Comparison of ENCODE assay signal across 21 cellular contexts in the genomic region with DNA sequence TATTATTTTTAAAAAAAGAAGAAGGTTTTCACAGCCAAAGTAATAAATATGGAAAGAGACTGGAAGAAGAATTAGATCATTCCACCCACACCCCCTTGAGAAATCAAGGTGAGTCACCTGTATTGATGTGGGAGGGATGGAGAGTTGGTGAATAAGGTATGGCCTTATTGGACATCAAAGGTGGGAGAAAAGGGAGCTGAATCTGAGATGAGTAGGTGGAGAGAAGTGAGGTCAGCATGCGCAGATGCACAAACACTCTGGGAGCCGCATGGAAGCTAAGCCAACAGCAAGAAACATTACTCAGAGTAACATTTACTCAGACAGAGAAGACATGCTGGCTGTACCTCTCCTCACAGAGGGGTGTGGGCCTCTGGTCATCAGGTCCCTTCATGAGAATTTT.
DNase-seq lines count a peak whose midpoint lies in the region; FAIRE-seq and TF ChIP-seq lines count a peak whose summit lies in the region.
"Had no signal": no experiment of that assay in that cellular context is flagged by ENCODE, and none has a peak within 500 bp of the region (broad histone marks: within the 10 kb centered on the region; RNA-seq: fewer than 3 reads in every experiment).

No MANE protein-coding gene starts in this region.

- H3K4me1 ChIP-seq in astrocyte (ENCODE audit: insufficient read depth, low read length) (peaks cover 21% of the 10 kb centered on the region), osteoblast (ENCODE audit: insufficient read depth, low read length) (no peaks in the 10 kb centered on the region)
- H3K4me1 ChIP-seq: colonic mucosa, sigmoid colon, suprapubic skin, vagina had no signal

- H3K4me3 ChIP-seq in astrocyte (ENCODE audit: insufficient read depth, low read depth, low read length) (no peak overlapping the region), osteoblast (ENCODE audit: insufficient read depth, low read length) (no peak overlapping the region), WERI-Rb-1 (ENCODE audit: low read depth, low read length) (no peak overlapping the region), dorsolateral prefrontal cortex (no peak overlapping the region)
- H3K4me3 ChIP-seq: colonic mucosa, sigmoid colon, suprapubic skin, vagina had no signal

- TF ChIP-seq CTCF in astrocyte (IDR thresholded peaks at IDR 0.05; ENCODE audit: insufficient read depth, low read depth, low read length) (no peak), osteoblast (IDR thresholded peaks at IDR 0.05; ENCODE audit: extremely low read depth, low read depth, low read length) (no peak), WERI-Rb-1 (IDR thresholded peaks at IDR 0.05; ENCODE audit: low read depth, low read length) (no peak), dorsolateral prefrontal cortex (IDR thresholded peaks at IDR 0.05 in 54 of 56, conservative IDR thresholded peaks at IDR 0.05 in 2 of 56; ENCODE audit: low read depth in 1 of 56, partially characterized antibody in 56 of 56) (no peak)

- H3K4me1 Mint-ChIP-seq in astrocyte (ENCODE audit: low read depth, unreplicated experiment) = peaks cover 17% of the 10 kb centered on the region
- H3K4me1 Mint-ChIP-seq: activated CD4-positive, alpha-beta memory T cell treated with anti-CD3 and anti-CD28 coated beads, Interleukin-2, amount 10 ng/mL, durations not matched to agents 7 days and 5 days; activated naive CD8-positive, alpha-beta T cell treated with anti-CD3 and anti-CD28 coated beads, Interleukin-2, amount 50 U/mL, for 24 hours; nephron progenitor cell had no signal

- H2AFZ ChIP-seq in astrocyte (ENCODE audit: low read depth, low read length) (no peak overlapping the region), osteoblast (ENCODE audit: low read length) (no peak overlapping the region)

- H3K27me3 ChIP-seq in astrocyte (ENCODE audit: insufficient read depth, low read length) = no peaks in the 10 kb centered on the region
- H3K27me3 ChIP-seq in osteoblast (ENCODE audit: insufficient read depth, low read length) = no peaks in the 10 kb centered on the region
- H3K27me3 ChIP-seq in WERI-Rb-1 (ENCODE audit: insufficient read depth, low read depth, severe bottlenecking) = no peaks in the 10 kb centered on the region
- peaks cover 0 to 3% (median 0%) of the 10 kb centered on the region in 45 donors for H3K27me3 ChIP-seq in dorsolateral prefrontal cortex
- H3K27me3 ChIP-seq: colonic mucosa, sigmoid colon, suprapubic skin, vagina had no signal

- no peak overlapping the region for H3K27ac Mint-ChIP-seq in astrocyte (ENCODE audit: unreplicated experiment)
- H3K27ac Mint-ChIP-seq: activated CD4-positive, alpha-beta memory T cell treated with anti-CD3 and anti-CD28 coated beads, Interleukin-2, amount 10 ng/mL, durations not matched to agents 7 days and 5 days; activated naive CD8-positive, alpha-beta T cell treated with anti-CD3 and anti-CD28 coated beads, Interleukin-2, amount 50 U/mL, for 24 hours; nephron progenitor cell had no signal

- H3K9me3 ChIP-seq in astrocyte (ENCODE audit: insufficient read depth, low read depth, low read length) (no peaks in the 10 kb centered on the region), osteoblast (ENCODE audit: low read depth, low read length) (no peaks in the 10 kb centered on the region), WERI-Rb-1 (ENCODE audit: severe bottlenecking) (no peaks in the 10 kb centered on the region)
- H3K9me3 ChIP-seq: colonic mucosa, sigmoid colon, suprapubic skin, vagina had no signal

- intact Hi-C loops in dorsolateral prefrontal cortex (cut with DNase I) = no loop called here

- no peak for FAIRE-seq in astrocyte (lab: Jason Lieb, UNC)

- no peaks in the 10 kb centered on the region for H3K36me3 ChIP-seq in astrocyte (ENCODE audit: insufficient read depth, low read length)
- no peaks in the 10 kb centered on the region for H3K36me3 ChIP-seq in osteoblast (ENCODE audit: insufficient read depth, low read length)
- H3K36me3 ChIP-seq in WERI-Rb-1 = no peaks in the 10 kb centered on the region
- H3K36me3 ChIP-seq: colonic mucosa, sigmoid colon, suprapubic skin, vagina had no signal

- no peaks in the 10 kb centered on the region for H3K36me3 Mint-ChIP-seq in astrocyte (ENCODE audit: low read depth, unreplicated experiment)

- no peaks in the 10 kb centered on the region for H3K9me3 Mint-ChIP-seq in astrocyte (ENCODE audit: unreplicated experiment)
- H3K9me3 Mint-ChIP-seq: nephron progenitor cell had no signal

- H4K20me1 ChIP-seq in astrocyte (ENCODE audit: insufficient read depth, low read length) = no peaks in the 10 kb centered on the region
- H4K20me1 ChIP-seq in osteoblast (ENCODE audit: insufficient read depth, low read length) = no peaks in the 10 kb centered on the region

- H3K27ac ChIP-seq in astrocyte (ENCODE audit: low read depth, low read length) (peak overlapping the region; percentile 83), osteoblast (ENCODE audit: low read depth, low read length) (peak overlapping the region; percentile 54), WERI-Rb-1 (no peak overlapping the region), dorsolateral prefrontal cortex (no peak overlapping the region)
- H3K27ac ChIP-seq: C4-2B, colonic mucosa, sigmoid colon, suprapubic skin, vagina had no signal

- peak; percentile 69 for DNase-seq in Daoy (ENCODE audit: low read depth)
- peak; percentile 89 for DNase-seq in NCI-H146 treated with DMSO at 0.1 percent for 48 hours (lab: John Stamatoyannopoulos, UW; ENCODE audit: unreplicated experiment)
- DNase-seq in astrocyte (ENCODE audit: low read depth) = peak; percentile 82
- no peak for DNase-seq in osteoblast (ENCODE audit: insufficient read length, low spot score, missing footprints)
- no peak for DNase-seq in WERI-Rb-1
- no peak for DNase-seq in dorsolateral prefrontal cortex
- no peak for DNase-seq in NCI-H1436 (lab: John Stamatoyannopoulos, UW)
- DNase-seq in hepatic stellate cell (ENCODE audit: low spot score) = no peak
- DNase-seq: activated CD4-positive, alpha-beta memory T cell treated with anti-CD3 and anti-CD28 coated beads, Interleukin-2, amount 10 ng/mL, durations not matched to agents 7 days and 5 days; activated effector memory CD4-positive, alpha-beta T cell treated with Interleukin-2 at 50 U/mL for 16 hours; activated naive CD8-positive, alpha-beta T cell treated with anti-CD3 and anti-CD28 coated beads, Interleukin-2, amount 50 U/mL, for 24 hours; colonic mucosa; midbrain; NCI-H2029 treated with DMSO at 0.1 percent for 48 hours; nephron progenitor cell; RPMI8226; sigmoid colon; stimulated activated CD4-positive, alpha-beta T cell treated with anti-CD3 and anti-CD28 coated beads, Interleukin-1b, Interleukin-23, amount 100 ng/mL, for 48 hours had no signal

- H3K79me2 ChIP-seq in astrocyte (ENCODE audit: insufficient read depth, low read length) (no peaks in the 10 kb centered on the region), osteoblast (ENCODE audit: insufficient read depth, low read length) (no peaks in the 10 kb centered on the region)

- H3K4me2 ChIP-seq in astrocyte (ENCODE audit: low read length) = peak overlapping the region; percentile 54
- H3K4me2 ChIP-seq in osteoblast (ENCODE audit: insufficient read depth, low read length) = no peak overlapping the region

- H3K4me3 Mint-ChIP-seq in astrocyte (ENCODE audit: unreplicated experiment) = no peak overlapping the region
- H3K4me3 Mint-ChIP-seq: activated CD4-positive, alpha-beta memory T cell treated with anti-CD3 and anti-CD28 coated beads, Interleukin-2, amount 10 ng/mL, durations not matched to agents 7 days and 5 days; activated naive CD8-positive, alpha-beta T cell treated with anti-CD3 and anti-CD28 coated beads, Interleukin-2, amount 50 U/mL, for 24 hours; nephron progenitor cell had no signal

- no peaks in the 10 kb centered on the region for H3K27me3 Mint-ChIP-seq in astrocyte (ENCODE audit: low read depth, unreplicated experiment)
- H3K27me3 Mint-ChIP-seq: activated CD4-positive, alpha-beta memory T cell treated with anti-CD3 and anti-CD28 coated beads, Interleukin-2, amount 10 ng/mL, durations not matched to agents 7 days and 5 days; activated naive CD8-positive, alpha-beta T cell treated with anti-CD3 and anti-CD28 coated beads, Interleukin-2, amount 50 U/mL, for 24 hours had no signal

- H3K9ac ChIP-seq in astrocyte (ENCODE audit: low read length) = peak overlapping the region; percentile 12

Comparison
In these comparisons a context has a peak if more than half of its experiments do, and no peak if none do; other contexts are left out.
1. DNase-seq: peak in Daoy (single experiment), NCI-H146 treated with DMSO at 0.1 percent for 48 hours (single experiment) and astrocyte (single experiment); none in osteoblast (single experiment), WERI-Rb-1 (single experiment), dorsolateral prefrontal cortex (0 of 10), NCI-H1436 (single experiment) and hepatic stellate cell (single experiment).
2. H3K27ac ChIP-seq: peak in astrocyte (single experiment) and osteoblast (single experiment); none in WERI-Rb-1 (single experiment) and dorsolateral prefrontal cortex (0 of 59).